In genomic region chr4:185099024-185099682, GRCh38 we compare ENCODE assay signal across 21 cellular contexts. TPM values are rescaled to one million over a fixed set of nuclear protein-coding genes. Genes with fewer than 3 reads are reported as not detected.
DNase-seq lines count a peak whose midpoint lies in the region; ATAC-seq and TF ChIP-seq lines count a peak whose summit lies in the region.
"Had no signal": no experiment of that assay in that cellular context is flagged by ENCODE, and none has a peak within 500 bp of the region (broad histone marks: within the 10 kb centered on the region; RNA-seq: fewer than 3 reads in every experiment).

No MANE protein-coding gene starts in this region.

- intact Hi-C loops in left ventricle myocardium inferior (cut with micrococcal nuclease), result no loop called here

- H3K4me3 ChIP-seq in left ventricle myocardium inferior (no peak overlapping the region), right atrium auricular region (no peak overlapping the region), brain microvascular endothelial cell (ENCODE audit: low read depth, low read length) (no peak overlapping the region)
- H3K4me3 ChIP-seq: SJSA1 had no signal

- H3K9me3 ChIP-seq in left ventricle myocardium inferior (replicated peaks) (no peaks in the 10 kb centered on the region), right atrium auricular region (no peaks in the 10 kb centered on the region)
- H3K9me3 ChIP-seq: SJSA1 had no signal

- in situ Hi-C loops in brain microvascular endothelial cell (cut with HindIII; ENCODE audit: low pct_ligation_motif_present, low sequenced_read_pairs), result no loop called here

- no peaks in the 10 kb centered on the region for H3K27me3 ChIP-seq in left ventricle myocardium inferior (ENCODE audit: low read depth)
- H3K27me3 ChIP-seq in right atrium auricular region, result no peaks in the 10 kb centered on the region
- H3K27me3 ChIP-seq in brain microvascular endothelial cell (replicated peaks), result no peaks in the 10 kb centered on the region

- H3K27ac ChIP-seq in left ventricle myocardium inferior (replicated peaks), result no peak overlapping the region
- H3K27ac ChIP-seq in right atrium auricular region, result no peak overlapping the region
- H3K27ac ChIP-seq in brain microvascular endothelial cell, result no peak overlapping the region
- H3K27ac ChIP-seq: KMS-11, RWPE1, SJSA1 had no signal

- DNase-seq in left ventricle myocardium inferior (no peak), right atrium auricular region (ENCODE audit: low spot score) (no peak), brain microvascular endothelial cell (no peak), iPS-NIHi7 (ENCODE audit: extremely low spot score) (peak; percentile 36), NCI-H526 (lab: John Stamatoyannopoulos, UW) (no peak)
- DNase-seq: 8988T; C1 segment of cervical spinal cord; CD8-positive, alpha-beta T cell; DND-41; NCI-H1092 treated with DMSO at 0.1 percent for 48 hours; NCI-H1436 treated with DMSO at 0.1 percent for 48 hours; NCI-H2029; NCI-H2227 treated with DMSO at 0.1 percent for 48 hours; NCI-H510A; NCI-H748 treated with DMSO at 0.1 percent for 48 hours had no signal

- TF ChIP-seq CTCF in left ventricle myocardium inferior (IDR thresholded peaks at IDR 0.05; ENCODE audit: borderline replicate concordance) (peak; percentile 7), right atrium auricular region (IDR thresholded peaks at IDR 0.05) (no peak), brain microvascular endothelial cell (IDR thresholded peaks at IDR 0.05; ENCODE audit: low read depth, low read length, missing control alignments) (peak; percentile 7)

- H3K36me3 ChIP-seq in left ventricle myocardium inferior, result no peaks in the 10 kb centered on the region
- H3K36me3 ChIP-seq in right atrium auricular region, result no peaks in the 10 kb centered on the region
- no peaks in the 10 kb centered on the region for H3K36me3 ChIP-seq in brain microvascular endothelial cell (replicated peaks)
- H3K36me3 ChIP-seq: SJSA1 had no signal

- ATAC-seq in HG03097 (IDR thresholded peaks at IDR 0.05; ENCODE audit: low FRiP score, unreplicated experiment) (no peak), HG02870 (IDR thresholded peaks at IDR 0.05; ENCODE audit: unreplicated experiment) (no peak)
- ATAC-seq: CD8-positive, alpha-beta T cell; HCT116 had no signal

- H3K4me1 ChIP-seq in left ventricle myocardium inferior, result peaks cover 6% of the 10 kb centered on the region
- H3K4me1 ChIP-seq in right atrium auricular region, result no peaks in the 10 kb centered on the region
- H3K4me1 ChIP-seq: SJSA1 had no signal

RNA-seq across cellular contexts. Expression of gene SLC25A4, which starts 43.9 kb away (rescaled TPM):
- 2,250 TPM for total RNA-seq in left ventricle myocardium inferior
- 1,000 to 10,000 TPM in 1 of 2 donors, 100 to 1,000 TPM in 1; 918 to 1,103 TPM for total RNA-seq in right atrium auricular region

Comparison
In these comparisons a context has a peak if more than half of its experiments do, and no peak if none do; other contexts are left out.
1. CTCF ChIP-seq: peak in left ventricle myocardium inferior (single experiment) and brain microvascular endothelial cell (single experiment); none in right atrium auricular region (0 of 2).